Comparison of ENCODE assay signal across 10 cellular contexts in genomic region chr1:210374600-210374953, GRCh38. TPM values are rescaled to one million over a fixed set of nuclear protein-coding genes. Genes with fewer than 3 reads are reported as not detected.
DNase-seq lines count a peak whose midpoint lies in the region; ATAC-seq, FAIRE-seq and TF ChIP-seq lines count a peak whose summit lies in the region.
"Had no signal": no experiment of that assay in that cellular context is flagged by ENCODE, and none has a peak within 500 bp of the region (broad histone marks: within the 10 kb centered on the region; RNA-seq: fewer than 3 reads in every experiment).

No MANE protein-coding gene starts in this region.

- H3K79me1 ChIP-seq in neuronal stem cell (ENCODE audit: low read depth, low read length): no peaks in the 10 kb centered on the region

- WGBS in A549 (ENCODE audit: missing lambda C conversion rate): 4% methylated on average over 4 of the region's 4 CpGs
- no CpG with 5 or more reads among the region's 4 CpGs for WGBS in neuronal stem cell (ENCODE audit: extremely low coverage in 2 of 2, insufficient read length in 2 of 2, insufficient replicate concordance in 1 of 2), 2 donors

- H3K36me3 Mint-ChIP-seq in WTC11: no peaks in the 10 kb centered on the region

- H3K4me1 ChIP-seq in A549 (peaks cover 41% of the 10 kb centered on the region), iPS-20b (ENCODE audit: insufficient read depth, low read length) (peaks cover 26% of the 10 kb centered on the region), neuronal stem cell (ENCODE audit: control insufficient read depth in 2 of 2, insufficient read depth in 1 of 2, low read depth in 1 of 2, low read length in 2 of 2) (peaks cover 3 to 9% of the 10 kb centered on the region in 2 donors)

- no peaks in the 10 kb centered on the region for H3K27me3 ChIP-seq in iPS-20b (ENCODE audit: insufficient read depth, low read length)
- H3K27me3 ChIP-seq in neuronal stem cell (ENCODE audit: control insufficient read depth in 3 of 3, insufficient read depth in 3 of 3, low read depth in 1 of 3, low read length in 3 of 3): no peaks in the 10 kb centered on the region
- H3K27me3 ChIP-seq: hepatocyte had no signal

- ATAC-seq in A549: no peak; a peak in 1 of 6 replicates
- ATAC-seq in GM21390 (IDR thresholded peaks at IDR 0.05; ENCODE audit: unreplicated experiment): peak; percentile 2
- ATAC-seq in WTC11: no peak

- peak overlapping the region; percentile 86 to 90 for H3K27ac ChIP-seq in A549
- no peak overlapping the region for H3K27ac ChIP-seq in iPS-20b (ENCODE audit: low read length)
- no peak overlapping the region for H3K27ac ChIP-seq in neuronal stem cell (replicated peaks; ENCODE audit: low read length)

- peak overlapping the region; percentile 57 for H3K4me2 ChIP-seq in A549
- no peak overlapping the region for H3K4me2 ChIP-seq in neuronal stem cell (ENCODE audit: insufficient read depth, low read length, poor library complexity, severe bottlenecking)

- H3K4me1 Mint-ChIP-seq in WTC11: peaks cover 50% of the 10 kb centered on the region

- H3K23ac ChIP-seq in neuronal stem cell (ENCODE audit: low read depth, low read length, poor library complexity): no peak overlapping the region

- H2BK12ac ChIP-seq in neuronal stem cell (ENCODE audit: low read length): no peak overlapping the region

- no peak overlapping the region for H3K18ac ChIP-seq in neuronal stem cell (ENCODE audit: low read length)

- H3K4me3 ChIP-seq in A549 (no peak overlapping the region), iPS-20b (ENCODE audit: low read length) (no peak overlapping the region), neuronal stem cell (ENCODE audit: low read length in 2 of 2) (no peak overlapping the region)
- H3K4me3 ChIP-seq: hepatocyte had no signal

- H3K9ac ChIP-seq in iPS-20b (ENCODE audit: low read depth, low read length) (peak overlapping the region; percentile 85; the same call in 1 of the 2 replicates), neuronal stem cell (ENCODE audit: low read depth, low read length, poor library complexity) (no peak overlapping the region)

- H3K9me3 Mint-ChIP-seq in WTC11: no peaks in the 10 kb centered on the region

- DNase-seq in A549 (ENCODE audit: low read depth in 1 of 2, low spot score in 1 of 2) (no peak), WTC11 (ENCODE audit: low spot score) (no peak), SIG-M5 treated with dmso at 0.1 percent for 504 hours (lab: John Stamatoyannopoulos, UW; ENCODE audit: unreplicated experiment) (no peak), OCI-M1 (lab: John Stamatoyannopoulos, UW) (no peak), neuronal stem cell (ENCODE audit: low spot score) (no peak), mucosa of gallbladder (ENCODE audit: low spot score) (no peak)
- DNase-seq: effector CD8-positive, alpha-beta T cell had no signal

- POLR2A ChIA-PET in A549 (lab: Yijun Ruan, JAX): interaction anchor here (0.9 to 2.3 kb wide), 18 partner anchors 10 to 1143 kb away, joined by 3 to 25 read pairs (median 8); partner anchors contain the start of genes HHAT and KCNH1
- POLR2A ChIA-PET in WTC11 (lab: Charles Lee): interaction anchor here (1.0 to 1.5 kb wide), 3 partner anchors 14 to 886 kb away, joined by 4 to 6 read pairs (median 5); no protein-coding TSS in a partner anchor

- FAIRE-seq in A549 (lab: Jason Lieb, UNC): no peak

- no peak overlapping the region for H2BK120ac ChIP-seq in neuronal stem cell (ENCODE audit: low read depth, low read length)

- H3K9me3 ChIP-seq in A549 (no peaks in the 10 kb centered on the region), iPS-20b (ENCODE audit: insufficient read depth, low read depth, low read length) (no peaks in the 10 kb centered on the region), neuronal stem cell (replicated peaks in 1 of 2; ENCODE audit: control insufficient read depth in 2 of 2, insufficient read depth in 1 of 2, low read depth in 1 of 2, low read length in 2 of 2) (no peaks in the 10 kb centered on the region)

- TF ChIP-seq EP300 in A549 (IDR thresholded peaks at IDR 0.05): no peak

- TF ChIP-seq CTCF in A549 (IDR thresholded peaks at IDR 0.05) (no peak; the same call in 2 of the 3 replicates), WTC11 (IDR thresholded peaks at IDR 0.05) (no peak)

- H3K4me3 Mint-ChIP-seq in WTC11: no peak overlapping the region

- no peak overlapping the region for H2AK5ac ChIP-seq in neuronal stem cell (ENCODE audit: low read depth, low read length)

- no peak overlapping the region for H2BK15ac ChIP-seq in neuronal stem cell (ENCODE audit: low read length)

- H3K14ac ChIP-seq in neuronal stem cell (ENCODE audit: low read length): no peak overlapping the region

- no peak overlapping the region for H2BK5ac ChIP-seq in neuronal stem cell (ENCODE audit: low read length)

- no peak overlapping the region for H4K91ac ChIP-seq in neuronal stem cell (ENCODE audit: low read depth, low read length, poor library complexity)

- TF ChIP-seq RAD21 in A549 (conservative IDR thresholded peaks at IDR 0.05 in 1 of 2, IDR thresholded peaks at IDR 0.05 in 1 of 2): no peak

- H3K36me3 ChIP-seq in iPS-20b (ENCODE audit: insufficient read depth, low read depth, low read length) (no peaks in the 10 kb centered on the region), neuronal stem cell (replicated peaks in 1 of 2; ENCODE audit: control insufficient read depth in 2 of 2, insufficient read depth in 2 of 2, low read length in 2 of 2) (no peaks in the 10 kb centered on the region)

- H3K4ac ChIP-seq in neuronal stem cell (ENCODE audit: low read length): no peak overlapping the region

- CTCF ChIA-PET in A549 (lab: Yijun Ruan, JAX) (interaction anchor here (0.6 to 13.4 kb wide), 18 partner anchors 9 to 1140 kb away, joined by 3 to 274 read pairs (median 6); partner anchors contain the start of gene KCNH1), WTC11 (lab: Charles Lee) (interaction anchor here (0.6 to 4.1 kb wide), 27 partner anchors 9 to 968 kb away, joined by 3 to 32 read pairs (median 5); partner anchors contain the start of gene KCNH1)

- no peak for TF ChIP-seq POLR2A in A549 (IDR thresholded peaks at IDR 0.05; ENCODE audit: low read length)

- H3K27ac Mint-ChIP-seq in WTC11: peak overlapping the region; percentile 98

- peaks cover 41% of the 10 kb centered on the region for H3K27me3 Mint-ChIP-seq in WTC11 (ENCODE audit: low read depth)

- H2AFZ ChIP-seq in neuronal stem cell (ENCODE audit: low read length): no peak overlapping the region
- H2AFZ ChIP-seq: hepatocyte had no signal

- H4K8ac ChIP-seq in neuronal stem cell (ENCODE audit: low read depth, low read length): no peak overlapping the region

TF ChIP-seq in A549, 52 proteins besides CTCF, POLR2A, EP300 and RAD21 (continues in another document):
- TF ChIP-seq ZC3H11A (IDR thresholded peaks at IDR 0.05) (no peak), KDM5A (IDR thresholded peaks at IDR 0.05) (no peak), NPAS2 (CRISPR knock-in tag; IDR thresholded peaks at IDR 0.05; ENCODE audit: borderline replicate concordance) (no peak), TP53 (CRISPR knock-in tag; IDR thresholded peaks at IDR 0.05) (no peak), E2F6 (IDR thresholded peaks at IDR 0.05; ENCODE audit: borderline replicate concordance, low read depth) (no peak), PHF8 (IDR thresholded peaks at IDR 0.05; ENCODE audit: borderline replicate concordance, low read depth) (no peak), MAX (IDR thresholded peaks at IDR 0.05) (no peak), EHF (CRISPR knock-in tag; IDR thresholded peaks at IDR 0.05) (no peak)

TF ChIP-seq in WTC11, 78 proteins besides CTCF, POLR2A, EP300 and RAD21 (continues in another document):
- TF ChIP-seq E2F5 (CRISPR knock-in tag; IDR thresholded peaks at IDR 0.05) (no peak), TEAD1 (CRISPR knock-in tag; IDR thresholded peaks at IDR 0.05) (no peak), E2F4 (CRISPR knock-in tag; IDR thresholded peaks at IDR 0.05; ENCODE audit: borderline replicate concordance, low read depth) (no peak), NFATC4 (CRISPR knock-in tag; IDR thresholded peaks at IDR 0.05) (no peak), ZNF263 (CRISPR knock-in tag; IDR thresholded peaks at IDR 0.05; ENCODE audit: low read depth) (no peak), NR2C2 (CRISPR knock-in tag; IDR thresholded peaks at IDR 0.05) (no peak), USF2 (CRISPR knock-in tag; IDR thresholded peaks at IDR 0.05) (no peak)

RNA-seq across cellular contexts. Expression of gene HHAT, which starts 45.9 kb away (rescaled TPM):
- polyA plus RNA-seq in A549 (2011; rRNA removed): 4.5 and 5.0 TPM in 2 replicates
- 2.1 and 2.5 TPM in 2 replicates for polyA plus RNA-seq in A549 (2012; cell fraction: cytosol; rRNA removed)
- 3.6 and 4.4 TPM in 2 replicates for polyA plus RNA-seq in A549 (2012; cell fraction: nucleus; rRNA removed)
- polyA plus RNA-seq in A549 (2017; fragmentation: RNase III; extraction: RNeasy Plus Mini Kit Qiagen cat#74134 plus additional on column Dnase treatment): 3.6 to 3.8 TPM (median 3.6 TPM) in 3 replicates
- 15.8 and 16.8 TPM in 2 replicates for polyA minus RNA-seq in A549 (2011; rRNA and poly(A)+ RNA removed)
- 0.39 to 0.69 TPM (median 0.66 TPM) in 3 replicates for total RNA-seq in WTC11 (2021)
- polyA plus RNA-seq in neuronal stem cell (2013, experiment 1 of 2): 6.4 TPM
- 7.0 TPM for polyA plus RNA-seq in neuronal stem cell (2013, experiment 2 of 2)
- 14.4 TPM for total RNA-seq in mucosa of gallbladder

Comparison
In these comparisons a context has a peak if more than half of its experiments do, and no peak if none do; other contexts are left out.
1. H3K27ac ChIP-seq: peak in A549 (2 of 2); none in iPS-20b (single experiment) and neuronal stem cell (single experiment).